11 cellular contexts compared by ENCODE assay signal in genomic region chr10:68202965-68203358, GRCh38. TPM values are rescaled to one million over a fixed set of nuclear protein-coding genes. Genes with fewer than 3 reads are reported as not detected.
DNase-seq lines count a peak whose midpoint lies in the region; ATAC-seq and TF ChIP-seq lines count a peak whose summit lies in the region.
"Had no signal": no experiment of that assay in that cellular context is flagged by ENCODE, and none has a peak within 500 bp of the region (broad histone marks: within the 10 kb centered on the region; RNA-seq: fewer than 3 reads in every experiment).

No MANE protein-coding gene starts in this region.

- POLR2A ChIA-PET in activated CD4-positive, alpha-beta memory T cell treated with anti-CD3 and anti-CD28 coated beads for 36 hours (lab: Charles Lee): interaction anchor here (0.6 kb wide), 2 partner anchors 45 to 55 kb away, joined by 3 to 5 read pairs; no protein-coding TSS in a partner anchor
- POLR2A ChIA-PET in activated CD4-positive, alpha-beta memory T cell treated with anti-CD3 and anti-CD28 coated beads, Interleukin-2, amount 10 ng/mL, durations not matched to agents 7 days and 5 days (lab: Charles Lee): interaction anchor here (0.8 kb wide), 1 partner anchor 17 kb away, joined by 3 read pairs; no protein-coding TSS in a partner anchor

- peak overlapping the region; percentile 7 for H2AFZ ChIP-seq in osteoblast (ENCODE audit: low read length)

- no peaks in the 10 kb centered on the region for H3K36me3 Mint-ChIP-seq in activated CD4-positive, alpha-beta memory T cell treated with anti-CD3 and anti-CD28 coated beads for 36 hours
- no peaks in the 10 kb centered on the region for H3K36me3 Mint-ChIP-seq in activated CD4-positive, alpha-beta memory T cell treated with anti-CD3 and anti-CD28 coated beads, Interleukin-2, amount 10 ng/mL, durations not matched to agents 7 days and 5 days (ENCODE audit: low read depth)

- H3K79me2 ChIP-seq in osteoblast (ENCODE audit: insufficient read depth, low read length): no peaks in the 10 kb centered on the region

- H3K27me3 ChIP-seq in brain microvascular endothelial cell (replicated peaks) (no peaks in the 10 kb centered on the region), osteoblast (ENCODE audit: insufficient read depth, low read length) (no peaks in the 10 kb centered on the region)

- ATAC-seq in HG03460 (IDR thresholded peaks at IDR 0.05; ENCODE audit: unreplicated experiment): no peak
- ATAC-seq in HG03457 (IDR thresholded peaks at IDR 0.05; ENCODE audit: unreplicated experiment): no peak
- no peak for ATAC-seq in GM21737 (IDR thresholded peaks at IDR 0.05; ENCODE audit: unreplicated experiment)

- no peaks in the 10 kb centered on the region for H3K36me3 ChIP-seq in brain microvascular endothelial cell (replicated peaks)
- H3K36me3 ChIP-seq in osteoblast (ENCODE audit: insufficient read depth, low read length): peaks cover 75% of the 10 kb centered on the region

- no peak overlapping the region for H3K27ac Mint-ChIP-seq in activated CD4-positive, alpha-beta memory T cell treated with anti-CD3 and anti-CD28 coated beads for 36 hours
- no peak overlapping the region for H3K27ac Mint-ChIP-seq in activated CD4-positive, alpha-beta memory T cell treated with anti-CD3 and anti-CD28 coated beads, Interleukin-2, amount 10 ng/mL, durations not matched to agents 7 days and 5 days

- H3K4me2 ChIP-seq in osteoblast (ENCODE audit: insufficient read depth, low read length): peak overlapping the region; percentile 69

- no peak overlapping the region for H3K27ac ChIP-seq in brain microvascular endothelial cell
- H3K27ac ChIP-seq in osteoblast (ENCODE audit: low read depth, low read length): peak overlapping the region; percentile 51
- H3K27ac ChIP-seq: heart left ventricle had no signal

- DNase-seq in activated CD4-positive, alpha-beta memory T cell treated with anti-CD3 and anti-CD28 coated beads for 36 hours: peak; percentile 48
- no peak for DNase-seq in activated CD4-positive, alpha-beta memory T cell treated with anti-CD3 and anti-CD28 coated beads, Interleukin-2, amount 10 ng/mL, durations not matched to agents 7 days and 5 days
- DNase-seq in MV-4-11 (lab: John Stamatoyannopoulos, UW) (peak; percentile 65), brain microvascular endothelial cell (peak; percentile 59), osteoblast (ENCODE audit: insufficient read length, low spot score, missing footprints) (no peak)
- DNase-seq: heart left ventricle had no signal

- H3K9me3 Mint-ChIP-seq in activated CD4-positive, alpha-beta memory T cell treated with anti-CD3 and anti-CD28 coated beads for 36 hours: no peaks in the 10 kb centered on the region
- H3K9me3 Mint-ChIP-seq in activated CD4-positive, alpha-beta memory T cell treated with anti-CD3 and anti-CD28 coated beads, Interleukin-2, amount 10 ng/mL, durations not matched to agents 7 days and 5 days: no peaks in the 10 kb centered on the region
- H3K9me3 Mint-ChIP-seq: central memory CD8-positive, alpha-beta T cell had no signal

- H3K4me1 ChIP-seq in osteoblast (ENCODE audit: insufficient read depth, low read length): peaks cover 18% of the 10 kb centered on the region

- TF ChIP-seq CTCF in brain microvascular endothelial cell (IDR thresholded peaks at IDR 0.05; ENCODE audit: low read depth, low read length, missing control alignments) (no peak), osteoblast (IDR thresholded peaks at IDR 0.05; ENCODE audit: extremely low read depth, low read depth, low read length) (no peak)

- in situ Hi-C loops in brain microvascular endothelial cell (cut with HindIII; ENCODE audit: low pct_ligation_motif_present, low sequenced_read_pairs): no loop called here

- no peaks in the 10 kb centered on the region for H3K4me1 Mint-ChIP-seq in activated CD4-positive, alpha-beta memory T cell treated with anti-CD3 and anti-CD28 coated beads for 36 hours (ENCODE audit: low read depth)
- H3K4me1 Mint-ChIP-seq in activated CD4-positive, alpha-beta memory T cell treated with anti-CD3 and anti-CD28 coated beads, Interleukin-2, amount 10 ng/mL, durations not matched to agents 7 days and 5 days: peaks cover 8% of the 10 kb centered on the region
- H3K4me1 Mint-ChIP-seq: central memory CD8-positive, alpha-beta T cell had no signal

- H3K27me3 Mint-ChIP-seq in activated CD4-positive, alpha-beta memory T cell treated with anti-CD3 and anti-CD28 coated beads for 36 hours: peaks cover 26% of the 10 kb centered on the region
- H3K27me3 Mint-ChIP-seq in activated CD4-positive, alpha-beta memory T cell treated with anti-CD3 and anti-CD28 coated beads, Interleukin-2, amount 10 ng/mL, durations not matched to agents 7 days and 5 days: peaks cover 19% of the 10 kb centered on the region

- CTCF ChIA-PET in activated CD4-positive, alpha-beta memory T cell treated with anti-CD3 and anti-CD28 coated beads for 36 hours (lab: Charles Lee): interaction anchor here (0.6 to 1.4 kb wide), 4 partner anchors 8 to 99 kb away, joined by 3 to 4 read pairs (median 4); no protein-coding TSS in a partner anchor
- CTCF ChIA-PET in activated CD4-positive, alpha-beta memory T cell treated with anti-CD3 and anti-CD28 coated beads, Interleukin-2, amount 10 ng/mL, durations not matched to agents 7 days and 5 days (lab: Charles Lee): interaction anchor here (1.7 to 1.8 kb wide), 2 partner anchors 10 to 347 kb away, joined by 3 to 10 read pairs; no protein-coding TSS in a partner anchor

- no peaks in the 10 kb centered on the region for H4K20me1 ChIP-seq in osteoblast (ENCODE audit: insufficient read depth, low read length)

- H3K4me3 Mint-ChIP-seq in activated CD4-positive, alpha-beta memory T cell treated with anti-CD3 and anti-CD28 coated beads for 36 hours: no peak overlapping the region
- no peak overlapping the region for H3K4me3 Mint-ChIP-seq in activated CD4-positive, alpha-beta memory T cell treated with anti-CD3 and anti-CD28 coated beads, Interleukin-2, amount 10 ng/mL, durations not matched to agents 7 days and 5 days
- H3K4me3 Mint-ChIP-seq: central memory CD8-positive, alpha-beta T cell had no signal

- H3K4me3 ChIP-seq in brain microvascular endothelial cell (ENCODE audit: low read depth, low read length) (no peak overlapping the region), osteoblast (ENCODE audit: insufficient read depth, low read length) (no peak overlapping the region)
- H3K4me3 ChIP-seq: heart left ventricle had no signal

- H3K9me3 ChIP-seq in osteoblast (ENCODE audit: low read depth, low read length): no peaks in the 10 kb centered on the region
- H3K9me3 ChIP-seq: heart left ventricle had no signal

- intact Hi-C loops in activated CD4-positive, alpha-beta memory T cell treated with anti-CD3 and anti-CD28 coated beads for 36 hours (cut with micrococcal nuclease): no loop called here

RNA-seq across cellular contexts. Expression of gene ATOH7, which starts 29.0 kb away (rescaled TPM):
- total RNA-seq in activated CD4-positive, alpha-beta memory T cell treated with anti-CD3 and anti-CD28 coated beads for 36 hours: not detected
- not detected for total RNA-seq in activated CD4-positive, alpha-beta memory T cell treated with anti-CD3 and anti-CD28 coated beads, Interleukin-2, amount 10 ng/mL, durations not matched to agents 7 days and 5 days
- total RNA-seq in osteoblast: under 0.01 TPM in 1 of 2 replicates, not detected in the other
- total RNA-seq: activated CD8-positive, alpha-beta memory T cell treated with anti-CD3 and anti-CD28 coated beads for 36 hours had no signal

Comparison
In these comparisons a context has a peak if more than half of its experiments do, and no peak if none do; other contexts are left out.
1. DNase-seq: peak in activated CD4-positive, alpha-beta memory T cell treated with anti-CD3 and anti-CD28 coated beads for 36 hours (single experiment), MV-4-11 (single experiment) and brain microvascular endothelial cell (single experiment); none in activated CD4-positive, alpha-beta memory T cell treated with anti-CD3 and anti-CD28 coated beads, Interleukin-2, amount 10 ng/mL, durations not matched to agents 7 days and 5 days (single experiment) and osteoblast (single experiment).